Comparison of ENCODE assay signal across 17 cellular contexts in genomic region chr4:187069398-187069797, GRCh38.
"Had no signal": no experiment of that assay in that cellular context is flagged by ENCODE, and none has a peak within 500 bp of the region (broad histone marks: within the 10 kb centered on the region; RNA-seq: fewer than 3 reads in every experiment).

No MANE protein-coding gene starts in this region.

- H3K4me1 ChIP-seq: esophagus squamous epithelium, foreskin keratinocyte, uterus had no signal

- H2AFZ ChIP-seq: hepatocyte had no signal

- H3K9me3 ChIP-seq: esophagus squamous epithelium, tibial nerve, uterus had no signal

- H3K4me3 Mint-ChIP-seq: activated T-cell treated with anti-CD3 and anti-CD28 coated beads, Interleukin-2, amount 50 U/mL, for 72 hours; effector memory CD8-positive, alpha-beta T cell; mesothelial cell of epicardium; nephron; stimulated activated naive B cell treated with anti-CD40 and anti-IgM and Interleukin-4, amounts not matched to agents 10 μg/mL and 1 μg/mL and 100 μg/mL, for 72 hours; T-helper 1 cell treated with Interleukin-12 subunit alpha and Interleukin-12 subunit beta and Interleukin-4 antibody, amounts not matched to agents 30 μg/mL and 1 μg/mL, for 36 hours had no signal

- H3K79me2 ChIP-seq: hepatocyte had no signal

- H3K27ac Mint-ChIP-seq: activated T-cell treated with anti-CD3 and anti-CD28 coated beads, Interleukin-2, amount 50 U/mL, for 72 hours; effector memory CD8-positive, alpha-beta T cell; mesothelial cell of epicardium; nephron; stimulated activated naive B cell treated with anti-CD40 and anti-IgM and Interleukin-4, amounts not matched to agents 10 μg/mL and 1 μg/mL and 100 μg/mL, for 72 hours; T-helper 1 cell treated with Interleukin-12 subunit alpha and Interleukin-12 subunit beta and Interleukin-4 antibody, amounts not matched to agents 30 μg/mL and 1 μg/mL, for 36 hours had no signal

- ATAC-seq: activated T-cell treated with anti-CD3 and anti-CD28 coated beads, Interleukin-2, amount 50 U/mL, for 72 hours; effector memory CD8-positive, alpha-beta T cell; left colon; stimulated activated naive B cell treated with anti-CD40 and anti-IgM and Interleukin-4, amounts not matched to agents 10 μg/mL and 1 μg/mL and 100 μg/mL, for 72 hours had no signal

- H3K36me3 Mint-ChIP-seq: mesothelial cell of epicardium; stimulated activated naive B cell treated with anti-CD40 and anti-IgM and Interleukin-4, amounts not matched to agents 10 μg/mL and 1 μg/mL and 100 μg/mL, for 72 hours had no signal

- H3K27me3 ChIP-seq: esophagus squamous epithelium, foreskin keratinocyte, hepatocyte, tibial nerve, uterus had no signal

- H3K27ac ChIP-seq: esophagus squamous epithelium, foreskin keratinocyte, hepatocyte, tibial nerve, uterus had no signal

- H3K4me1 Mint-ChIP-seq: stimulated activated naive B cell treated with anti-CD40 and anti-IgM and Interleukin-4, amounts not matched to agents 10 μg/mL and 1 μg/mL and 100 μg/mL, for 72 hours had no signal

- H3K36me3 ChIP-seq: esophagus squamous epithelium, tibial nerve, uterus had no signal

- H3K9me3 Mint-ChIP-seq: nephron had no signal

- H3K4me3 ChIP-seq: esophagus squamous epithelium, hepatocyte, tibial nerve, uterus had no signal

- H3K27me3 Mint-ChIP-seq: effector memory CD8-positive, alpha-beta T cell; stimulated activated naive B cell treated with anti-CD40 and anti-IgM and Interleukin-4, amounts not matched to agents 10 μg/mL and 1 μg/mL and 100 μg/mL, for 72 hours had no signal

- DNase-seq: activated CD4-positive, CD25-positive, alpha-beta regulatory T cell treated with anti-CD3 and anti-CD28 coated beads, Interleukin-2, amount 50 U/mL, for 72 hours; activated effector memory CD4-positive, alpha-beta T cell treated with anti-CD3 and anti-CD28 coated beads, Interleukin-2, amount 50 U/mL, for 16 hours; activated naive CD4-positive, alpha-beta T cell treated with anti-CD3 and anti-CD28 coated beads, Interleukin-2, amount 50 U/mL, for 16 hours; activated T-cell treated with anti-CD3 and anti-CD28 coated beads, Interleukin-2, amount 50 U/mL, for 72 hours; effector memory CD8-positive, alpha-beta T cell; esophagus squamous epithelium; left colon; nucleus accumbens; retina; stimulated activated naive B cell treated with anti-CD40 and anti-IgM and Interleukin-4, amounts not matched to agents 10 μg/mL and 1 μg/mL and 100 μg/mL, for 72 hours; uterus had no signal

- H3K4me2 ChIP-seq: hepatocyte had no signal
